In the genomic region with DNA sequence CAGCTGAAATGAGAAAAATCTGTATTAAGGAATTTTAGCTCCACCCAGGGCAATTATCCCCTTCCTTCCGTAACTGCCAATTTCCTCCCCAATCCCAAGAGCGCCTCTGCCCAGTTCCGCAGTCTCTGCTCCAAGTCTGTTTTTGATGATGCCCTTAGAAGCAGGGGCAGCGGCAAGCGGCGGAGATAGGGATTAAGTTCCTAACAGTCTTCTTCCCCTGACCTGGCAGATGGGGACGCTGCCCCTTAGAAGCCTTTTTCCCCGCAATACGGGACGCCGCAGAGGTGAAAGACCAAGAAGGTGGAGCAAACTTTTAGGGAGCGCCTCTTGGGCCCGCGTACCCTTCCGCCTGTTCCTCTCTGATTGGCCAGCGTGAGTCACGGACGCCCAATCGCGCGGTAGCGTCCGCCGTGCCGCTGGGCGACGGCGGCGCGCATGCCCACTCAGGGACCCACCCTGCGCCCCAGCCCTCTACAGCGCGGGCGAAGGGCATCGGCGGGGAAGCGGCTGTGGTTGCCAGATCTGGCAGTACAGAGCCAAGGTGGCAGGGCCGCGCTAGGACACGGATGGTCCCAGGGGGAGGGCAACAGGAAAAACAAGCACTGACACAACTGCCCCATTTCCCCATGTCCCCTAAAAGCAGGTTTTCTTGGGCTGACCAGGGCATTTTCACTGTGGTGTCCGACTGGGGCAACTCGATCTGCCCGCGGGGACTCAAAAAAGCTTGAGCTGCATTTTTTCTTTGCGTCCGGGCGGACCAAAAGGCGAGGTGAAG, we compare ENCODE assay signal across 8 cellular contexts. TPM values are rescaled to one million over a fixed set of nuclear protein-coding genes. Genes with fewer than 3 reads are reported as not detected.
DNase-seq lines count a peak whose midpoint lies in the region; ATAC-seq and TF ChIP-seq lines count a peak whose summit lies in the region.

No MANE protein-coding gene starts in this region.

- peak overlapping the region; percentile 83 for H3K18ac ChIP-seq in trophoblast cell (ENCODE audit: low read length)

- H2BK120ac ChIP-seq in trophoblast cell (ENCODE audit: insufficient read depth, low read length, poor library complexity) = peak overlapping the region; percentile 77

- H3K79me2 ChIP-seq in SU-DHL-6 (ENCODE audit: insufficient read depth, low read length) (peaks cover 18% of the 10 kb centered on the region), trophoblast cell (ENCODE audit: control insufficient read depth, insufficient read depth, low read length, poor library complexity) (peaks cover 4% of the 10 kb centered on the region)

- H4K8ac ChIP-seq in trophoblast cell (ENCODE audit: low read depth, low read length) = peak overlapping the region; percentile 97

- H3K9ac ChIP-seq in SU-DHL-6 (ENCODE audit: low read length) (peak overlapping the region; percentile 83), trophoblast cell (ENCODE audit: low read length) (peak overlapping the region; percentile 94)

- H3K9me3 Mint-ChIP-seq in activated naive CD8-positive, alpha-beta T cell treated with anti-CD3 and anti-CD28 coated beads, Interleukin-2, amount 50 U/mL, for 24 hours = no peaks in the 10 kb centered on the region

- no peaks in the 10 kb centered on the region for H3K27me3 Mint-ChIP-seq in activated naive CD8-positive, alpha-beta T cell treated with anti-CD3 and anti-CD28 coated beads, Interleukin-2, amount 50 U/mL, for 24 hours

- H3K9me2 ChIP-seq in SU-DHL-6 (replicated peaks; ENCODE audit: insufficient read depth, low read length) = no peaks in the 10 kb centered on the region

- no peak overlapping the region for H2BK12ac ChIP-seq in trophoblast cell (ENCODE audit: low read length)

- H3K36me3 ChIP-seq in SU-DHL-6 (ENCODE audit: low read length) = no peaks in the 10 kb centered on the region
- H3K36me3 ChIP-seq in trophoblast cell (ENCODE audit: control insufficient read depth in 1 of 2, insufficient read depth in 2 of 2, low read length in 2 of 2) = no peaks in the 10 kb centered on the region
- no peaks in the 10 kb centered on the region for H3K36me3 ChIP-seq in transverse colon

- TF ChIP-seq POLR2A in transverse colon (IDR thresholded peaks at IDR 0.05) = peak; percentile 94

- no peak overlapping the region for H3K4ac ChIP-seq in trophoblast cell (ENCODE audit: low read depth, low read length)

- peak overlapping the region; percentile 83 for H4K12ac ChIP-seq in trophoblast cell (ENCODE audit: low read depth, low read length)

- no peak for TF ChIP-seq EP300 in transverse colon (IDR thresholded peaks at IDR 0.05; ENCODE audit: low read depth)

- H3K14ac ChIP-seq in trophoblast cell (ENCODE audit: low read length) = peak overlapping the region; percentile 71

- peaks cover 32% of the 10 kb centered on the region for H3K4me1 Mint-ChIP-seq in activated naive CD8-positive, alpha-beta T cell treated with anti-CD3 and anti-CD28 coated beads, Interleukin-2, amount 50 U/mL, for 24 hours

- H3K4me3 ChIP-seq in GM12875 (ENCODE audit: low read depth, low read length) (peak overlapping the region; percentile 75), SU-DHL-6 (ENCODE audit: insufficient read depth, low read length, poor library complexity, severe bottlenecking) (peak overlapping the region; percentile 96), trophoblast cell (ENCODE audit: low read depth, low read length) (peak overlapping the region; percentile 82), transverse colon (peak overlapping the region; percentile 73 to 95 (median 75))

- H3K27me3 ChIP-seq in SU-DHL-6 (ENCODE audit: low read length) (no peaks in the 10 kb centered on the region), trophoblast cell (ENCODE audit: insufficient read depth, low read length) (no peaks in the 10 kb centered on the region), transverse colon (no peaks in the 10 kb centered on the region)

- peak overlapping the region; percentile 64 for H4K91ac ChIP-seq in trophoblast cell (ENCODE audit: low read depth, low read length)

- DNase-seq in NCI-H1417 (lab: John Stamatoyannopoulos, UW) (peak; percentile 91 to 98 (median 97)), cardiac septum (ENCODE audit: low spot score) (peak; percentile 95), trophoblast cell (peak; percentile 83 to 89), transverse colon (peak; percentile 94)
- peak; percentile 86 for DNase-seq in activated naive CD8-positive, alpha-beta T cell treated with anti-CD3 and anti-CD28 coated beads, Interleukin-2, amount 50 U/mL, for 24 hours

- TF ChIP-seq CTCF in GM12875 (IDR thresholded peaks at IDR 0.05; ENCODE audit: borderline replicate concordance, insufficient read depth, low read depth, low read length) (no peak), SU-DHL-6 (IDR thresholded peaks at IDR 0.05; ENCODE audit: insufficient read depth, low read length, poor library complexity, severe bottlenecking) (no peak), transverse colon (IDR thresholded peaks at IDR 0.05) (no peak)

- no peaks in the 10 kb centered on the region for H4K20me1 ChIP-seq in SU-DHL-6 (ENCODE audit: low read depth, low read length)

- no peak overlapping the region for H3K23ac ChIP-seq in trophoblast cell (ENCODE audit: low read length)

- H3K9me3 ChIP-seq in SU-DHL-6 (ENCODE audit: insufficient read depth, low read length) = no peaks in the 10 kb centered on the region
- H3K9me3 ChIP-seq in trophoblast cell (ENCODE audit: insufficient read depth, low read depth, low read length) = no peaks in the 10 kb centered on the region
- no peaks in the 10 kb centered on the region for H3K9me3 ChIP-seq in transverse colon

- in situ Hi-C loops in transverse colon (cut with MboI; ENCODE audit: low pct_ligation_motif_present in 1 of 4, low pct_unique_long_range_greater_than_20kb in 1 of 4, low sequenced_read_pairs in 3 of 4) = loop anchor here in 1 of 4 donors (25.0 kb wide), 1 partner anchor 234 kb away; the partner anchor contains the start of gene DIAPH3

- WGBS in trophoblast cell (ENCODE audit: extremely low coverage, insufficient coverage, insufficient read length) = no CpG with 5 or more reads among the region's 48 CpGs
- WGBS in transverse colon (ENCODE audit: low coverage in 1 of 2), 2 donors = 0 to 1% methylated on average over 1 to 44 of the region's 48 CpGs

- no peaks in the 10 kb centered on the region for H3K36me3 Mint-ChIP-seq in activated naive CD8-positive, alpha-beta T cell treated with anti-CD3 and anti-CD28 coated beads, Interleukin-2, amount 50 U/mL, for 24 hours (ENCODE audit: low read depth)

- peak overlapping the region; percentile 96 for H2AFZ ChIP-seq in SU-DHL-6 (ENCODE audit: low read depth, low read length, severe bottlenecking)
- peak overlapping the region; percentile 97 for H2AFZ ChIP-seq in trophoblast cell (ENCODE audit: insufficient read depth, low read length, poor library complexity)

- H2BK5ac ChIP-seq in trophoblast cell (ENCODE audit: low read depth, low read length, poor library complexity) = peak overlapping the region; percentile 68

- H3K4me1 ChIP-seq in trophoblast cell (ENCODE audit: control insufficient read depth in 1 of 2, insufficient read depth in 2 of 2, low read length in 2 of 2) (peaks cover 2 to 5% of the 10 kb centered on the region in 2 experiments), transverse colon (peaks cover 3 to 33% (median 20%) of the 10 kb centered on the region in 4 donors)

- H3K27ac ChIP-seq in SU-DHL-6 (ENCODE audit: low read depth, low read length) (peak overlapping the region; percentile 91), trophoblast cell (ENCODE audit: low read depth, low read length) (peak overlapping the region; percentile 98), transverse colon (peak overlapping the region; percentile 99 to 100 (median 99))

- no peak overlapping the region for H2AK5ac ChIP-seq in trophoblast cell (ENCODE audit: low read length)

- H3K27ac Mint-ChIP-seq in activated naive CD8-positive, alpha-beta T cell treated with anti-CD3 and anti-CD28 coated beads, Interleukin-2, amount 50 U/mL, for 24 hours = peak overlapping the region; percentile 95

- H3K79me1 ChIP-seq in trophoblast cell (ENCODE audit: low read length) = peaks cover 17% of the 10 kb centered on the region

- H3K4me2 ChIP-seq in SU-DHL-6 (ENCODE audit: low read depth, low read length, poor library complexity, severe bottlenecking) (peak overlapping the region; percentile 99), trophoblast cell (ENCODE audit: low read length) (peak overlapping the region; percentile 100)

- no peaks in the 10 kb centered on the region for H3F3A ChIP-seq in SU-DHL-6 (ENCODE audit: insufficient read depth)

- intact Hi-C loops in cardiac septum (cut with DNase I) (loop anchor here (10.0 kb wide), 1 partner anchor 231 kb away; the partner anchor contains the start of gene DIAPH3), transverse colon (cut with DNase I; ENCODE audit: low total_unique reads) (no loop called here)

- peak; percentile 74 for ATAC-seq in HG02763 (IDR thresholded peaks at IDR 0.05; ENCODE audit: unreplicated experiment)
- peak; percentile 91 for ATAC-seq in activated naive CD8-positive, alpha-beta T cell treated with anti-CD3 and anti-CD28 coated beads, Interleukin-2, amount 50 U/mL, for 24 hours

- peak overlapping the region; percentile 96 for H3K4me3 Mint-ChIP-seq in activated naive CD8-positive, alpha-beta T cell treated with anti-CD3 and anti-CD28 coated beads, Interleukin-2, amount 50 U/mL, for 24 hours

RNA-seq across cellular contexts. Expression of gene TDRD3, which starts 0.8 kb away (rescaled TPM):
- total RNA-seq in cardiac septum (47.8 TPM), transverse colon (10 to 100 TPM; 20.9 to 73.4 (median 33.9) TPM)
- 9.4 and 9.7 TPM in 2 replicates for polyA plus RNA-seq in trophoblast cell (2013)

Comparison
In these comparisons a context has a peak if more than half of its experiments do, and no peak if none do; other contexts are left out.
1. Peak in every context shown above with its lines: DNase-seq, ATAC-seq, H3K4me3 ChIP-seq and H3K27ac ChIP-seq.